Comparison of ENCODE assay signal across 15 cellular contexts in the genomic region with DNA sequence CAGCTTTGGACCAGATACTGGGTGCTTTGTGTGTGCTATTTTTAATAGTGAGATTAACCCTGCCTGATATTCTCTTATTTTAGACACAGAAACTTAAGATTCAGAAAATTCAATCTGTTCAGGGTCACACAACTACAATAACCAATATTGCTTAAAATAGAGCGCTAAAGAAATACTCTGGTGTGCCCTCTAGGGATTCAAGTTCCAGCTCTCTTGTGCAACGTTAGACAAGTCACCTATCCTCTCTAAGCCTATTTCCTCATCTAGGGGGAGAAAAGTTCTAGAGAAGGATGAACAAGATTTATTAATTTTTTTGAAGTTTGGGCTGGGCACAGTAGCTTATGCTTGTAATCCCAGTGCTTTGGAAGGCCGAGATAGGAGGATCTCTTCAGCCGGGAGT.
"Had no signal": no experiment of that assay in that cellular context is flagged by ENCODE, and none has a peak within 500 bp of the region (broad histone marks: within the 10 kb centered on the region; RNA-seq: fewer than 3 reads in every experiment).

No MANE protein-coding gene starts in this region.

- H3K27ac ChIP-seq: brain microvascular endothelial cell, pancreas had no signal

- ATAC-seq: activated naive CD4-positive, alpha-beta T cell treated with anti-CD3 and anti-CD28 coated beads, Interleukin-2, amount 50 U/mL, for 72 hours; activated T-cell treated with anti-CD3 and anti-CD28 coated beads, Interleukin-2, amount 50 U/mL, for 72 hours; left lobe of liver; pancreas; stimulated activated memory B cell treated with anti-CD40 and anti-IgM and Interleukin-4, amounts not matched to agents 10 μg/mL and 1 μg/mL and 100 μg/mL, for 72 hours had no signal

- H3K9me3 ChIP-seq: pancreas had no signal

- H3K4me3 ChIP-seq: dorsolateral prefrontal cortex, pancreas had no signal

- FAIRE-seq: pancreas had no signal

- H3K27me3 ChIP-seq: brain microvascular endothelial cell, dorsolateral prefrontal cortex, pancreas had no signal

- DNase-seq: activated CD4-positive, alpha-beta T cell treated with anti-CD3 and anti-CD28 coated beads, Interleukin-2, amount 10 ng/mL, durations not matched to agents 7 days and 5 days; activated CD8-positive, alpha-beta memory T cell treated with anti-CD3 and anti-CD28 coated beads, Interleukin-2, amount 50 U/mL, for 48 hours; activated gamma-delta T cell; activated T-cell treated with anti-CD3 and anti-CD28 coated beads, Interleukin-2, amount 50 U/mL, for 72 hours; brain microvascular endothelial cell; cerebellar nuclear complex; dorsolateral prefrontal cortex; endodermal cell; islet precursor cell; midbrain; pancreas; stimulated activated CD4-positive, alpha-beta T cell treated with anti-CD3 and anti-CD28 coated beads, Interleukin-2, amount 100 ng/mL, for 48 hours had no signal
